In genomic region chrX:132425744-132426318, GRCh38 we compare ENCODE assay signal across 1 cellular context.
TF ChIP-seq lines count a peak whose summit lies in the region.

No MANE protein-coding gene starts in this region.

TF ChIP-seq in HepG2, 621 proteins besides CTCF, POLR2A, EP300 and RAD21 (continued from another document):
- TF ChIP-seq ZNF703 (CRISPR knock-in tag; IDR thresholded peaks at IDR 0.05; ENCODE audit: borderline replicate concordance): no peak
- TF ChIP-seq MXD3 (CRISPR knock-in tag; IDR thresholded peaks at IDR 0.05): no peak
- peak; percentile 62; the same call in 1 of the 2 replicates for TF ChIP-seq SIX4 (CRISPR knock-in tag; IDR thresholded peaks at IDR 0.05)
- TF ChIP-seq BCL6 (CRISPR knock-in tag; IDR thresholded peaks at IDR 0.05): peak; percentile 53
- TF ChIP-seq ZNF589 (CRISPR knock-in tag; conservative IDR thresholded peaks at IDR 0.05): no peak
- peak; percentile 53 for TF ChIP-seq MAFF (IDR thresholded peaks at IDR 0.05; ENCODE audit: low read depth, low read length)
- 0 out of 2 replicates have a peak, but pooled peaks have one; percentile 27 for TF ChIP-seq SAP130 (CRISPR knock-in tag; IDR thresholded peaks at IDR 0.05; ENCODE audit: low read depth)
- TF ChIP-seq, protein P1, sequence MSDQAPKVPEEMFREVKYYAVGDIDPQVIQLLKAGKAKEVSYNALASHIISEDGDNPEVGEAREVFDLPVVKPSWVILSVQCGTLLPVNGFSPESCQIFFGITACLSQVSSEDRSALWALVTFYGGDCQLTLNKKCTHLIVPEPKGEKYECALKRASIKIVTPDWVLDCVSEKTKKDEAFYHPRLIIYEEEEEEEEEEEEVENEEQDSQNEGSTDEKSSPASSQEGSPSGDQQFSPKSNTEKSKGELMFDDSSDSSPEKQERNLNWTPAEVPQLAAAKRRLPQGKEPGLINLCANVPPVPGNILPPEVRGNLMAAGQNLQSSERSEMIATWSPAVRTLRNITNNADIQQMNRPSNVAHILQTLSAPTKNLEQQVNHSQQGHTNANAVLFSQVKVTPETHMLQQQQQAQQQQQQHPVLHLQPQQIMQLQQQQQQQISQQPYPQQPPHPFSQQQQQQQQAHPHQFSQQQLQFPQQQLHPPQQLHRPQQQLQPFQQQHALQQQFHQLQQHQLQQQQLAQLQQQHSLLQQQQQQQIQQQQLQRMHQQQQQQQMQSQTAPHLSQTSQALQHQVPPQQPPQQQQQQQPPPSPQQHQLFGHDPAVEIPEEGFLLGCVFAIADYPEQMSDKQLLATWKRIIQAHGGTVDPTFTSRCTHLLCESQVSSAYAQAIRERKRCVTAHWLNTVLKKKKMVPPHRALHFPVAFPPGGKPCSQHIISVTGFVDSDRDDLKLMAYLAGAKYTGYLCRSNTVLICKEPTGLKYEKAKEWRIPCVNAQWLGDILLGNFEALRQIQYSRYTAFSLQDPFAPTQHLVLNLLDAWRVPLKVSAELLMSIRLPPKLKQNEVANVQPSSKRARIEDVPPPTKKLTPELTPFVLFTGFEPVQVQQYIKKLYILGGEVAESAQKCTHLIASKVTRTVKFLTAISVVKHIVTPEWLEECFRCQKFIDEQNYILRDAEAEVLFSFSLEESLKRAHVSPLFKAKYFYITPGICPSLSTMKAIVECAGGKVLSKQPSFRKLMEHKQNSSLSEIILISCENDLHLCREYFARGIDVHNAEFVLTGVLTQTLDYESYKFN (CRISPR knock-in tag; conservative IDR thresholded peaks at IDR 0.05): peak; percentile 37; the same call in 1 of the 2 replicates
- TF ChIP-seq AGO2 (optimal IDR thresholded peaks at IDR 0.05; ENCODE audit: low read depth, low read length): no peak
- TF ChIP-seq, protein P2, sequence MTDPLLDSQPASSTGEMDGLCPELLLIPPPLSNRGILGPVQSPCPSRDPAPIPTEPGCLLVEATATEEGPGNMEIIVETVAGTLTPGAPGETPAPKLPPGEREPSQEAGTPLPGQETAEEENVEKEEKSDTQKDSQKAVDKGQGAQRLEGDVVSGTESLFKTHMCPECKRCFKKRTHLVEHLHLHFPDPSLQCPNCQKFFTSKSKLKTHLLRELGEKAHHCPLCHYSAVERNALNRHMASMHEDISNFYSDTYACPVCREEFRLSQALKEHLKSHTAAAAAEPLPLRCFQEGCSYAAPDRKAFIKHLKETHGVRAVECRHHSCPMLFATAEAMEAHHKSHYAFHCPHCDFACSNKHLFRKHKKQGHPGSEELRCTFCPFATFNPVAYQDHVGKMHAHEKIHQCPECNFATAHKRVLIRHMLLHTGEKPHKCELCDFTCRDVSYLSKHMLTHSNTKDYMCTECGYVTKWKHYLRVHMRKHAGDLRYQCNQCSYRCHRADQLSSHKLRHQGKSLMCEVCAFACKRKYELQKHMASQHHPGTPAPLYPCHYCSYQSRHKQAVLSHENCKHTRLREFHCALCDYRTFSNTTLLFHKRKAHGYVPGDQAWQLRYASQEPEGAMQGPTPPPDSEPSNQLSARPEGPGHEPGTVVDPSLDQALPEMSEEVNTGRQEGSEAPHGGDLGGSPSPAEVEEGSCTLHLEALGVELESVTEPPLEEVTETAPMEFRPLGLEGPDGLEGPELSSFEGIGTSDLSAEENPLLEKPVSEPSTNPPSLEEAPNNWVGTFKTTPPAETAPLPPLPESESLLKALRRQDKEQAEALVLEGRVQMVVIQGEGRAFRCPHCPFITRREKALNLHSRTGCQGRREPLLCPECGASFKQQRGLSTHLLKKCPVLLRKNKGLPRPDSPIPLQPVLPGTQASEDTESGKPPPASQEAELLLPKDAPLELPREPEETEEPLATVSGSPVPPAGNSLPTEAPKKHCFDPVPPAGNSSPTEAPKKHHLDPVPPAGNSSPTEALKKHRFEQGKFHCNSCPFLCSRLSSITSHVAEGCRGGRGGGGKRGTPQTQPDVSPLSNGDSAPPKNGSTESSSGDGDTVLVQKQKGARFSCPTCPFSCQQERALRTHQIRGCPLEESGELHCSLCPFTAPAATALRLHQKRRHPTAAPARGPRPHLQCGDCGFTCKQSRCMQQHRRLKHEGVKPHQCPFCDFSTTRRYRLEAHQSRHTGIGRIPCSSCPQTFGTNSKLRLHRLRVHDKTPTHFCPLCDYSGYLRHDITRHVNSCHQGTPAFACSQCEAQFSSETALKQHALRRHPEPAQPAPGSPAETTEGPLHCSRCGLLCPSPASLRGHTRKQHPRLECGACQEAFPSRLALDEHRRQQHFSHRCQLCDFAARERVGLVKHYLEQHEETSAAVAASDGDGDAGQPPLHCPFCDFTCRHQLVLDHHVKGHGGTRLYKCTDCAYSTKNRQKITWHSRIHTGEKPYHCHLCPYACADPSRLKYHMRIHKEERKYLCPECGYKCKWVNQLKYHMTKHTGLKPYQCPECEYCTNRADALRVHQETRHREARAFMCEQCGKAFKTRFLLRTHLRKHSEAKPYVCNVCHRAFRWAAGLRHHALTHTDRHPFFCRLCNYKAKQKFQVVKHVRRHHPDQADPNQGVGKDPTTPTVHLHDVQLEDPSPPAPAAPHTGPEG (CRISPR knock-in tag; IDR thresholded peaks at IDR 0.05): no peak
- TF ChIP-seq HBP1 (CRISPR knock-in tag; IDR thresholded peaks at IDR 0.05; ENCODE audit: low read depth): no peak
- no peak for TF ChIP-seq FOXP1 (IDR thresholded peaks at IDR 0.05)
- peak; percentile 40; the same call in 1 of the 2 replicates for TF ChIP-seq FOXP1 (CRISPR knock-in tag; IDR thresholded peaks at IDR 0.05)
- TF ChIP-seq SOX5 (CRISPR knock-in tag; IDR thresholded peaks at IDR 0.05; ENCODE audit: borderline replicate concordance): peak; percentile 53; the same call in 1 of the 2 replicates
- no peak for TF ChIP-seq MLLT10 (CRISPR knock-in tag; IDR thresholded peaks at IDR 0.05)
- no peak for TF ChIP-seq SOX6 (IDR thresholded peaks at IDR 0.05)
- peak; percentile 50; the same call in 1 of the 2 replicates for TF ChIP-seq SOX6 (CRISPR knock-in tag; IDR thresholded peaks at IDR 0.05)
- TF ChIP-seq ZBTB26 (CRISPR knock-in tag; IDR thresholded peaks at IDR 0.05; ENCODE audit: borderline replicate concordance): no peak
- peak; percentile 11; the same call in 1 of the 2 replicates for TF ChIP-seq ZNF644 (CRISPR knock-in tag; IDR thresholded peaks at IDR 0.05; ENCODE audit: low read depth)
- TF ChIP-seq ATF7 (IDR thresholded peaks at IDR 0.05): no peak
- no peak for TF ChIP-seq ATF7 (CRISPR knock-in tag; IDR thresholded peaks at IDR 0.05)
- no peak for TF ChIP-seq HMGXB3 (CRISPR knock-in tag; IDR thresholded peaks at IDR 0.05; ENCODE audit: borderline replicate concordance)
- TF ChIP-seq, protein P3, sequence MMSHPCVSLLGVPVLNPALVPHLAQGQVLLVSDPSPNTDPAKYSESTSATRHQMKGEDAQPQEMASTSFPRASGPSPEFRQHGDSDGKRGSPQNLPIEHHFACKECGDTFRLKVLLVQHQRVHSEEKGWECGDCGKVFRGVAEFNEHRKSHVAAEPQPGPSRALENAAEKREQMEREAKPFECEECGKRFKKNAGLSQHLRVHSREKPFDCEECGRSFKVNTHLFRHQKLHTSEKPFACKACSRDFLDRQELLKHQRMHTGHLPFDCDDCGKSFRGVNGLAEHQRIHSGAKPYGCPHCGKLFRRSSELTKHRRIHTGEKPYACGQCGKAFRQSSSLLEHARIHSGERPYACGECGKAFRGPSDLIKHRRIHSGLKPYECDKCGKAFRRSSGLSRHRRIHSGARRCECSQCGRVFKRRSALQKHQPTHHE (CRISPR knock-in tag; IDR thresholded peaks at IDR 0.05; ENCODE audit: borderline replicate concordance): no peak
- TF ChIP-seq RARA (CRISPR knock-in tag; IDR thresholded peaks at IDR 0.05): 0 out of 2 replicates have a peak, but pooled peaks have one; percentile 16
- peak; percentile 41; the same call in 1 of the 2 replicates for TF ChIP-seq ISL2 (CRISPR knock-in tag; IDR thresholded peaks at IDR 0.05)
- no peak for TF ChIP-seq SCMH1 (CRISPR knock-in tag; IDR thresholded peaks at IDR 0.05; ENCODE audit: borderline replicate concordance)
- no peak for TF ChIP-seq HOXD1 (CRISPR knock-in tag; IDR thresholded peaks at IDR 0.05)
- TF ChIP-seq TRIM24 (CRISPR knock-in tag; IDR thresholded peaks at IDR 0.05): no peak
- TF ChIP-seq ZNF367 (CRISPR knock-in tag; IDR thresholded peaks at IDR 0.05; ENCODE audit: borderline replicate concordance): no peak
- no peak for TF ChIP-seq NR2F2 (IDR thresholded peaks at IDR 0.05; ENCODE audit: borderline replicate concordance, low read depth)
- no peak for TF ChIP-seq ZNF768 (CRISPR knock-in tag; IDR thresholded peaks at IDR 0.05)
- TF ChIP-seq TCF7 (IDR thresholded peaks at IDR 0.05; ENCODE audit: low read depth): peak; percentile 63
- TF ChIP-seq ZNF557 (CRISPR knock-in tag; IDR thresholded peaks at IDR 0.05): no peak
- peak; percentile 70; the same call in 1 of the 2 replicates for TF ChIP-seq ARID5B (CRISPR knock-in tag; IDR thresholded peaks at IDR 0.05)
